10 cellular contexts compared by ENCODE assay signal in the genomic region with DNA sequence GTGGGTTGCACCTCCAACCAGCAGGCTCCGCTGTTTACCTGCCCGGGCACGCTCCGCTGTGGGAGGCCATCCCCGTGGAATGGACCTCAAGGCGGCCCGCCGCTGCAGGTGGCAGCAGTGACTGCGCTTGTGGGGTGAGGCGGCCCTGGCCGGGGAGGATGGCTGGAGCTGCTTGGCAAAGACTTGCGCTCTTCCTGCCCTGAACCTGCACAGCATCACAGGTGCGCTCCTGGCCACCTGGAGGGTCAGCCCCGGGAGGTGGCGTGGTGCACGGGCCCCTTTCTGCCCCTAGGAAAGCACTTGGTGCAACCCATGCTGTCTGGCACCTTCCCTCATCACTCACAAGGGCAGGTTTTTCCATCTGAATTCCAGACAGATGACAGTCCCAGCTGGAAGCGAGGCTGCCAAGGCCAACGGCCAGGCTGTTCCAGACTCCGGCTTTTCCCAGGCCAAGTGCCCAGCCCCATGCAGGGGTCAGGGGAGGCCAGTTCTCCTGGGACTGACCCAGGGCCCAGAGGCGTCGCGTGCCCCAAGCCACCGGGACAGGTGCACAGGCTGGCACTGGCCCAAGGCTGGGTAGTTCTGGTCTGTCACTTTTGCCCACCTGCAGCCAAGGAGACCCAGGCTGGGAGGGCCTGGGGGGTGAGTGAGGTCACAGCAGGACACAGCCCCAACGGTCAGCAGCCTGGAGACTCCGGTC. TPM values are rescaled to one million over a fixed set of nuclear protein-coding genes. Genes with fewer than 3 reads are reported as not detected.
DNase-seq lines count a peak whose midpoint lies in the region; ATAC-seq and TF ChIP-seq lines count a peak whose summit lies in the region.
"Had no signal": no experiment of that assay in that cellular context is flagged by ENCODE, and none has a peak within 500 bp of the region (broad histone marks: within the 10 kb centered on the region; RNA-seq: fewer than 3 reads in every experiment).

No MANE protein-coding gene starts in this region.

- H3K9me3 ChIP-seq in right atrium auricular region: no peaks in the 10 kb centered on the region
- H3K9me3 ChIP-seq in PC-9 (ENCODE audit: insufficient read depth, low read depth): no peaks in the 10 kb centered on the region

- peaks cover 41 to 54% of the 10 kb centered on the region in 2 donors for H3K27me3 Mint-ChIP-seq in stimulated activated naive B cell treated with anti-CD40 and anti-IgM and Interleukin-4, amounts not matched to agents 10 μg/mL and 1 μg/mL and 100 μg/mL, for 72 hours

- H3F3A ChIP-seq in PC-9 (ENCODE audit: insufficient read depth, low read depth): no peaks in the 10 kb centered on the region

- H2AFZ ChIP-seq in PC-9: no peak overlapping the region

- peak overlapping the region; percentile 15 for H3K4me2 ChIP-seq in PC-9

- H3K36me3 ChIP-seq in right atrium auricular region: no peaks in the 10 kb centered on the region
- no peaks in the 10 kb centered on the region for H3K36me3 ChIP-seq in PC-9 (ENCODE audit: low read depth)

- no peak overlapping the region for H3K4me3 ChIP-seq in right atrium auricular region
- no peak overlapping the region for H3K4me3 ChIP-seq in PC-9
- no peak overlapping the region for H3K4me3 ChIP-seq in lower leg skin (ENCODE audit: low read depth, poor library complexity, severe bottlenecking)

- H3K27ac ChIP-seq in right atrium auricular region (peak overlapping the region in 1 of 2 donors; percentile 64), PC-9 (no peak overlapping the region)

- H3K4me3 Mint-ChIP-seq in stimulated activated naive B cell treated with anti-CD40 and anti-IgM and Interleukin-4, amounts not matched to agents 10 μg/mL and 1 μg/mL and 100 μg/mL, for 72 hours: no peak overlapping the region
- H3K4me3 Mint-ChIP-seq: B cell had no signal

- DNase-seq in Right ventricle myocardium inferior (ENCODE audit: missing footprints) (peak; percentile 84), right atrium auricular region (ENCODE audit: low spot score) (no peak), PC-9 (peak; percentile 46 to 78), left ventricle myocardium superior (peak; percentile 88), lower leg skin (ENCODE audit: low spot score in 2 of 2) (no peak), D341Med (ENCODE audit: low spot score) (no peak)
- DNase-seq in stimulated activated naive B cell treated with anti-CD40 and anti-IgM and Interleukin-4, amounts not matched to agents 10 μg/mL and 1 μg/mL and 100 μg/mL, for 72 hours: no peak

- H3K79me2 ChIP-seq in PC-9 (ENCODE audit: low read depth): no peaks in the 10 kb centered on the region

- TF ChIP-seq POLR2A in lower leg skin (IDR thresholded peaks at IDR 0.05): no peak

- POLR2A ChIA-PET in PC-9 (lab: Charles Lee; ENCODE audit: unreplicated experiment): interaction anchor here (0.6 kb wide), 1 partner anchor 9 kb away, joined by 6 read pairs; no protein-coding TSS in a partner anchor

- no peak overlapping the region for H3K27ac Mint-ChIP-seq in stimulated activated naive B cell treated with anti-CD40 and anti-IgM and Interleukin-4, amounts not matched to agents 10 μg/mL and 1 μg/mL and 100 μg/mL, for 72 hours
- H3K27ac Mint-ChIP-seq: B cell had no signal

- H3K9me3 Mint-ChIP-seq in stimulated activated naive B cell treated with anti-CD40 and anti-IgM and Interleukin-4, amounts not matched to agents 10 μg/mL and 1 μg/mL and 100 μg/mL, for 72 hours: no peaks in the 10 kb centered on the region

- H3K27me3 ChIP-seq in right atrium auricular region: no peaks in the 10 kb centered on the region
- no peaks in the 10 kb centered on the region for H3K27me3 ChIP-seq in PC-9 (ENCODE audit: insufficient read depth, low read depth)

- TF ChIP-seq CTCF in right atrium auricular region (IDR thresholded peaks at IDR 0.05) (no peak), PC-9 (conservative IDR thresholded peaks at IDR 0.05) (no peak), lower leg skin (IDR thresholded peaks at IDR 0.05) (peak in 1 of 3 donors; percentile 45)

- no TSS peak for BruUV-seq in PC-9 (replicated peaks; lab: Mats Ljungman, UMichigan)

- CTCF ChIA-PET in PC-9 (lab: Charles Lee): no interaction called here

- H3K4me1 Mint-ChIP-seq in stimulated activated naive B cell treated with anti-CD40 and anti-IgM and Interleukin-4, amounts not matched to agents 10 μg/mL and 1 μg/mL and 100 μg/mL, for 72 hours: peaks cover 5 to 13% of the 10 kb centered on the region in 2 donors

- ATAC-seq in Right ventricle myocardium inferior (peak; percentile 85), left ventricle myocardium superior (peak; percentile 86), GM21367 (IDR thresholded peaks at IDR 0.05; ENCODE audit: unreplicated experiment) (no peak)
- ATAC-seq in stimulated activated naive B cell treated with anti-CD40 and anti-IgM and Interleukin-4, amounts not matched to agents 10 μg/mL and 1 μg/mL and 100 μg/mL, for 72 hours (replicated peaks): no peak

- no peaks in the 10 kb centered on the region for H3K9me2 ChIP-seq in PC-9 (ENCODE audit: insufficient read depth)

- H4K20me1 ChIP-seq in PC-9 (ENCODE audit: insufficient read depth): no peaks in the 10 kb centered on the region; the same call in 1 of the 2 replicates

- H3K4me1 ChIP-seq in right atrium auricular region: peaks cover 0 to 32% of the 10 kb centered on the region in 2 donors
- H3K4me1 ChIP-seq in PC-9 (replicated peaks; ENCODE audit: insufficient read depth): no peaks in the 10 kb centered on the region; the same call in 1 of the 2 replicates

- 16 to 31% methylated on average over 9 to 20 of the region's 25 CpGs for WGBS in lower leg skin, 2 donors

- intact Hi-C loops in Right ventricle myocardium inferior (cut with DNase I): no loop called here
- intact Hi-C loops in PC-9 (cut with micrococcal nuclease; ENCODE audit: unreplicated experiment): no loop called here
- intact Hi-C loops in left ventricle myocardium superior (cut with micrococcal nuclease): no loop called here
- intact Hi-C loops in lower leg skin (cut with DNase I; ENCODE audit: low total_unique reads): no loop called here

- H3K36me3 Mint-ChIP-seq in stimulated activated naive B cell treated with anti-CD40 and anti-IgM and Interleukin-4, amounts not matched to agents 10 μg/mL and 1 μg/mL and 100 μg/mL, for 72 hours: no peaks in the 10 kb centered on the region

RNA-seq across cellular contexts. Expression of gene UTS2R, which starts 13.3 kb away (rescaled TPM):
- total RNA-seq in Right ventricle myocardium inferior (0.76 TPM), right atrium auricular region (10 to 100 TPM in 1 of 2 donors, under 1 TPM in 1; 0.44 to 16.9 TPM), PC-9 (2021) (not detected in 2 replicates), left ventricle myocardium superior (2.1 TPM), lower leg skin (not detected)
- total RNA-seq: B cell, temporal lobe had no signal

RNA-seq across cellular contexts. Expression of gene TEX19, which starts 25.8 kb away (rescaled TPM):
- total RNA-seq in Right ventricle myocardium inferior (not detected), right atrium auricular region (not detected), PC-9 (2021) (0.24 and 0.28 TPM in 2 replicates), left ventricle myocardium superior (not detected), lower leg skin (not detected)
- total RNA-seq: B cell, temporal lobe had no signal

RNA-seq across cellular contexts. Expression of gene HEXD, which starts 33.3 kb away (rescaled TPM):
- total RNA-seq in Right ventricle myocardium inferior (14.4 TPM), right atrium auricular region (10 to 100 TPM; 11.3 to 15.6 TPM), PC-9 (2021) (30.0 and 35.9 TPM in 2 replicates), left ventricle myocardium superior (18.6 TPM), lower leg skin (10 to 100 TPM; 30.0 to 47.1 (median 39.3) TPM)

RNA-seq across cellular contexts. Expression of gene OGFOD3, which starts 33.5 kb away (rescaled TPM):
- total RNA-seq in Right ventricle myocardium inferior (23.5 TPM), right atrium auricular region (10 to 100 TPM; 26.4 to 32.4 TPM), PC-9 (2021) (26.6 and 32.9 TPM in 2 replicates), left ventricle myocardium superior (28.5 TPM), lower leg skin (10 to 100 TPM; 13.0 to 28.7 (median 23.2) TPM)

RNA-seq across cellular contexts. Expression of gene SECTM1, which starts 51.3 kb away (rescaled TPM):
- 4.9 TPM for total RNA-seq in Right ventricle myocardium inferior
- 1 to 10 TPM; 3.1 to 7.7 TPM for total RNA-seq in right atrium auricular region
- 3.6 and 6.3 TPM in 2 replicates for total RNA-seq in PC-9 (2021)
- 5.5 TPM for total RNA-seq in left ventricle myocardium superior
- total RNA-seq in lower leg skin: 10 to 100 TPM; 12.4 to 16.3 (median 14.5) TPM

Comparison
In these comparisons a context has a peak if more than half of its experiments do, and no peak if none do; other contexts are left out.
1. DNase-seq: peak in Right ventricle myocardium inferior (single experiment), PC-9 (2 of 2) and left ventricle myocardium superior (single experiment); none in right atrium auricular region (single experiment), stimulated activated naive B cell treated with anti-CD40 and anti-IgM and Interleukin-4, amounts not matched to agents 10 μg/mL and 1 μg/mL and 100 μg/mL, for 72 hours (single experiment), lower leg skin (0 of 2) and D341Med (single experiment).
2. ATAC-seq: peak in Right ventricle myocardium inferior (single experiment) and left ventricle myocardium superior (single experiment); none in stimulated activated naive B cell treated with anti-CD40 and anti-IgM and Interleukin-4, amounts not matched to agents 10 μg/mL and 1 μg/mL and 100 μg/mL, for 72 hours (0 of 2) and GM21367 (single experiment).